ENCODE assay signal across 10 cellular contexts in genomic region chr13:111281751-111282311, GRCh38. TPM values are rescaled to one million over a fixed set of nuclear protein-coding genes. Genes with fewer than 3 reads are reported as not detected.
DNase-seq lines count a peak whose midpoint lies in the region; ATAC-seq and TF ChIP-seq lines count a peak whose summit lies in the region.
"Had no signal": no experiment of that assay in that cellular context is flagged by ENCODE, and none has a peak within 500 bp of the region (broad histone marks: within the 10 kb centered on the region; RNA-seq: fewer than 3 reads in every experiment).

No MANE protein-coding gene starts in this region.

- H3K4me1 ChIP-seq in GM23338 (ENCODE audit: insufficient read depth), result no peaks in the 10 kb centered on the region
- peaks cover 7 to 35% of the 10 kb centered on the region in 2 donors for H3K4me1 ChIP-seq in ascending aorta
- H3K4me1 ChIP-seq in right atrium auricular region, result peaks cover 0 to 56% of the 10 kb centered on the region in 2 donors
- H3K4me1 ChIP-seq in spleen, result peaks cover 8 to 61% (median 25%) of the 10 kb centered on the region in 6 donors

- no peak for ATAC-seq in GM23338
- ATAC-seq: activated naive CD8-positive, alpha-beta T cell treated with anti-CD3 and anti-CD28 coated beads, Interleukin-2, amount 50 U/mL, for 24 hours had no signal

- H3K4me1 Mint-ChIP-seq in GM23338, result no peaks in the 10 kb centered on the region
- H3K4me1 Mint-ChIP-seq: activated naive CD8-positive, alpha-beta T cell treated with anti-CD3 and anti-CD28 coated beads, Interleukin-2, amount 50 U/mL, for 24 hours had no signal

- no peaks in the 10 kb centered on the region for H3K9me3 Mint-ChIP-seq in GM23338
- H3K9me3 Mint-ChIP-seq: activated naive CD8-positive, alpha-beta T cell treated with anti-CD3 and anti-CD28 coated beads, Interleukin-2, amount 50 U/mL, for 24 hours had no signal

- H3K27me3 Mint-ChIP-seq in GM23338 (ENCODE audit: insufficient read depth, low read depth, poor library complexity), result peaks cover 2% of the 10 kb centered on the region
- H3K27me3 Mint-ChIP-seq: activated naive CD8-positive, alpha-beta T cell treated with anti-CD3 and anti-CD28 coated beads, Interleukin-2, amount 50 U/mL, for 24 hours had no signal

- DNase-seq in GM23338 (ENCODE audit: low spot score) (no peak), ascending aorta (ENCODE audit: low spot score in 2 of 2) (peak in 1 of 2 donors; percentile 71), right atrium auricular region (ENCODE audit: low spot score) (no peak), spleen (no peak), NCI-H524 (lab: John Stamatoyannopoulos, UW) (no peak), MG63 (no peak)
- DNase-seq in central memory CD4-positive, alpha-beta T cell, result no peak
- DNase-seq in activated CD8-positive, alpha-beta memory T cell treated with anti-CD3 and anti-CD28 coated beads for 24 hours, result no peak
- DNase-seq: activated naive CD8-positive, alpha-beta T cell treated with anti-CD3 and anti-CD28 coated beads, Interleukin-2, amount 50 U/mL, for 24 hours; NCI-H2107 had no signal

- H3K9me3 ChIP-seq in ascending aorta (no peaks in the 10 kb centered on the region), right atrium auricular region (no peaks in the 10 kb centered on the region), spleen (no peaks in the 10 kb centered on the region), MG63 (no peaks in the 10 kb centered on the region)

- H2AFZ ChIP-seq in GM23338, result no peak overlapping the region

- intact Hi-C loops in ascending aorta (cut with DNase I) (loop anchor here (1.0 to 10.0 kb wide), 8 partner anchors 53 to 570 kb away; partner anchors contain the start of genes ANKRD10 and ING1), spleen (cut with DNase I; ENCODE audit: low total_unique reads) (no loop called here)

- H3K79me2 ChIP-seq in GM23338 (replicated peaks; ENCODE audit: insufficient read depth), result 0 out of 2 replicates have a peak, but pooled peaks cover 6% of the 10 kb centered on the region

- WGBS in spleen, 5 donors, result 45 to 64% (median 55%) methylated on average over 10 of the region's 10 CpGs

- peaks cover 22% of the 10 kb centered on the region for H3K36me3 ChIP-seq in GM23338 (ENCODE audit: insufficient read depth)
- peaks cover 52 to 64% of the 10 kb centered on the region in 2 donors for H3K36me3 ChIP-seq in ascending aorta
- peaks cover 57% of the 10 kb centered on the region for H3K36me3 ChIP-seq in right atrium auricular region
- peaks cover 0 to 100% (median 77%) of the 10 kb centered on the region in 6 donors for H3K36me3 ChIP-seq in spleen
- H3K36me3 ChIP-seq in MG63, result peaks cover 35% of the 10 kb centered on the region

- peak overlapping the region; percentile 61; the same call in 1 of the 2 replicates for H3K27ac Mint-ChIP-seq in GM23338
- H3K27ac Mint-ChIP-seq: activated naive CD8-positive, alpha-beta T cell treated with anti-CD3 and anti-CD28 coated beads, Interleukin-2, amount 50 U/mL, for 24 hours had no signal

- H3K4me3 Mint-ChIP-seq in GM23338, result no peak overlapping the region
- H3K4me3 Mint-ChIP-seq: activated naive CD8-positive, alpha-beta T cell treated with anti-CD3 and anti-CD28 coated beads, Interleukin-2, amount 50 U/mL, for 24 hours had no signal

- H3K4me3 ChIP-seq in GM23338 (no peak overlapping the region), ascending aorta (no peak overlapping the region), right atrium auricular region (no peak overlapping the region), spleen (no peak overlapping the region), MG63 (no peak overlapping the region)

- no peaks in the 10 kb centered on the region for H3K9me2 ChIP-seq in GM23338 (ENCODE audit: insufficient read depth)

- H3K27ac ChIP-seq in GM23338 (ENCODE audit: low read depth), result no peak overlapping the region
- H3K27ac ChIP-seq in ascending aorta, result peak overlapping the region; percentile 89 to 93
- peak overlapping the region; percentile 87 to 92 for H3K27ac ChIP-seq in right atrium auricular region
- peak overlapping the region; percentile 70 to 88 (median 82) for H3K27ac ChIP-seq in spleen

- H3K36me3 Mint-ChIP-seq in GM23338 (ENCODE audit: low read depth), result peaks cover 60% of the 10 kb centered on the region

- H3F3A ChIP-seq in GM23338 (replicated peaks; ENCODE audit: low read depth), result no peaks in the 10 kb centered on the region

- TF ChIP-seq CTCF in GM23338 (conservative IDR thresholded peaks at IDR 0.05; ENCODE audit: low read depth in 2 of 2), result no peak
- peak in 1 of 3 experiments; percentile 19 for TF ChIP-seq CTCF in ascending aorta (IDR thresholded peaks at IDR 0.05)
- peak in 1 of 2 donors; percentile 28 for TF ChIP-seq CTCF in right atrium auricular region (IDR thresholded peaks at IDR 0.05)
- TF ChIP-seq CTCF in spleen (IDR thresholded peaks at IDR 0.05 in 8 of 11, conservative IDR thresholded peaks at IDR 0.05 in 3 of 11), result no peak

- no peaks in the 10 kb centered on the region for H3K27me3 ChIP-seq in GM23338 (ENCODE audit: insufficient read depth)
- H3K27me3 ChIP-seq in ascending aorta, result no peaks in the 10 kb centered on the region
- no peaks in the 10 kb centered on the region for H3K27me3 ChIP-seq in right atrium auricular region
- H3K27me3 ChIP-seq in spleen (replicated peaks in 1 of 7), result no peaks in the 10 kb centered on the region
- no peaks in the 10 kb centered on the region for H3K27me3 ChIP-seq in MG63

- no peaks in the 10 kb centered on the region; the same call in 1 of the 2 replicates for H4K20me1 ChIP-seq in GM23338 (replicated peaks; ENCODE audit: insufficient read depth)

- H3K4me2 ChIP-seq in GM23338, result no peak overlapping the region

- no peak for TF ChIP-seq POLR2A in spleen (IDR thresholded peaks at IDR 0.05)

TF ChIP-seq in GM23338, 12 proteins besides CTCF, POLR2A, EP300 and RAD21 (continues in another document):
- no peak for TF ChIP-seq ZNF462 (CRISPR knock-in tag; IDR thresholded peaks at IDR 0.05)
- no peak for TF ChIP-seq ZNF114 (CRISPR knock-in tag; IDR thresholded peaks at IDR 0.05)
- no peak for TF ChIP-seq NANOG (IDR thresholded peaks at IDR 0.05; ENCODE audit: borderline replicate concordance)

RNA-seq across cellular contexts. Expression of gene TEX29, which starts 38.6 kb away (rescaled TPM):
- not detected in 2 replicates for total RNA-seq in GM23338 (2014; rRNA removed; shearing (Covaris generic))
- polyA plus RNA-seq in GM23338 (2016; fragmentation: Nextera tagmentation; extraction: Ambion mirVana) (0.31 TPM in 1 of 2 replicates, not detected in the other), spleen (1 to 10 TPM in 2 of 3 donors, under 1 TPM in 1; 0.74 to 1.7 (median 1.1) TPM)
- total RNA-seq in ascending aorta (not detected), right atrium auricular region (not detected), spleen (under 1 TPM in 3 of 7 donors, not detected in 4; 0.54 to 0.66 (median 0.54) TPM)
- not detected in 2 replicates for total RNA-seq in MG63 (2014; rRNA removed; shearing (Covaris generic); ENCODE audit: low replicate concordance)
